Comparison of ENCODE assay signal across 17 cellular contexts in the genomic region with DNA sequence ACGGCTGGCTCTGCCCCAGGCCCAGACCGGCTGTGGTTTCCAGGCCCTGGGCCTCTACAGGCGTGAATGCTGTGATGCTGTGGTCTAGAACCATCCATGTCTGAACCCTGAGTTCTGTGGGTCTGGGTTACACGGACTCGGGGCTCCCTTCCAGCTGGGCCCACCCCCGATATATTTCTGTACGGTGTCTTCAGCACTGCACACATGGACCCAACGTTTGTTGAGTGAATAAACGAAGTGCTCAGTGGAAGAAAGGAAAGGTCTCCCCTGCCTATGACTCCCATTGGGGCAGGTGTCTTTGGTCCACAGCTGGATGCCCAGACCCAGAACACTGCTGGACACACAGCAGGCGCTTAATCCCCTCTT. TPM values are rescaled to one million over a fixed set of nuclear protein-coding genes. Genes with fewer than 3 reads are reported as not detected.
A peak's percentile ranks its signal among the peaks of the same experiment; 100 is the strongest.
DNase-seq lines count a peak whose midpoint lies in the region; ATAC-seq, FAIRE-seq and TF ChIP-seq lines count a peak whose summit lies in the region.
"Had no signal": no experiment of that assay in that cellular context is flagged by ENCODE, and none has a peak within 500 bp of the region (broad histone marks: within the 10 kb centered on the region; RNA-seq: fewer than 3 reads in every experiment).

No MANE protein-coding gene starts in this region.

- no TSS peak for BruUV-seq in HCT116 (replicated peaks; lab: Mats Ljungman, UMichigan)

- H3K9me3 ChIP-seq in A549 (no peaks in the 10 kb centered on the region), HCT116 (ENCODE audit: control insufficient read depth in 1 of 2, insufficient read depth in 1 of 2, low read depth in 1 of 2, low read length in 2 of 2) (no peaks in the 10 kb centered on the region), neural progenitor cell (ENCODE audit: low read depth) (no peaks in the 10 kb centered on the region)
- H3K9me3 ChIP-seq: ascending aorta, stomach had no signal

- no peaks in the 10 kb centered on the region for H3K4me1 Mint-ChIP-seq in neural progenitor cell
- H3K4me1 Mint-ChIP-seq in activated T-helper 2 cell treated with anti-CD3 and anti-CD28 coated beads, Interferon-gamma antibody, Interleukin-2, Interleukin-4, amounts not matched to agents 10 μg/mL and 5 μg/mL and 100 μg/mL, durations not matched to agents 14 hours and 24 hours and 36 hours (ENCODE audit: low read depth), result peaks cover 2% of the 10 kb centered on the region
- peaks cover 7 to 21% (median 15%) of the 10 kb centered on the region in 4 donors for H3K4me1 Mint-ChIP-seq in naive thymus-derived CD8-positive, alpha-beta T cell

- peak overlapping the region; percentile 63 for H3K27ac Mint-ChIP-seq in neural progenitor cell
- H3K27ac Mint-ChIP-seq in activated T-helper 2 cell treated with anti-CD3 and anti-CD28 coated beads, Interferon-gamma antibody, Interleukin-2, Interleukin-4, amounts not matched to agents 10 μg/mL and 5 μg/mL and 100 μg/mL, durations not matched to agents 14 hours and 24 hours and 36 hours, result no peak overlapping the region
- H3K27ac Mint-ChIP-seq in naive thymus-derived CD8-positive, alpha-beta T cell, result peak overlapping the region in 5 of 10 donors; percentile 25 to 83 (median 76)

- no peaks in the 10 kb centered on the region for H3K9me3 Mint-ChIP-seq in neural progenitor cell
- no peaks in the 10 kb centered on the region for H3K9me3 Mint-ChIP-seq in activated T-helper 2 cell treated with anti-CD3 and anti-CD28 coated beads, Interferon-gamma antibody, Interleukin-2, Interleukin-4, amounts not matched to agents 10 μg/mL and 5 μg/mL and 100 μg/mL, durations not matched to agents 14 hours and 24 hours and 36 hours
- H3K9me3 Mint-ChIP-seq in naive thymus-derived CD8-positive, alpha-beta T cell, result no peaks in the 10 kb centered on the region
- H3K9me3 Mint-ChIP-seq: IgD-negative memory B cell had no signal

- RAD21 ChIA-PET in HCT116 (lab: Charles Lee; ENCODE audit: low non-redundant PET in 1 of 2, low total read pairs in 2 of 2, uncharacterized antibody in 2 of 2, unreplicated experiment in 2 of 2), result interaction anchor here in 1 of 2 experiments (1.0 kb wide), 1 partner anchor 28 kb away, joined by 5 read pairs; no protein-coding TSS in a partner anchor

- H3K4me3 Mint-ChIP-seq in neural progenitor cell, result peak overlapping the region; percentile 50
- no peak overlapping the region for H3K4me3 Mint-ChIP-seq in activated T-helper 2 cell treated with anti-CD3 and anti-CD28 coated beads, Interferon-gamma antibody, Interleukin-2, Interleukin-4, amounts not matched to agents 10 μg/mL and 5 μg/mL and 100 μg/mL, durations not matched to agents 14 hours and 24 hours and 36 hours (ENCODE audit: low read depth)
- H3K4me3 Mint-ChIP-seq in naive thymus-derived CD8-positive, alpha-beta T cell, result no peak overlapping the region
- H3K4me3 Mint-ChIP-seq: IgD-negative memory B cell had no signal

- H3K27me3 Mint-ChIP-seq in neural progenitor cell (ENCODE audit: insufficient read depth, low read depth), result peaks cover 12% of the 10 kb centered on the region
- no peaks in the 10 kb centered on the region for H3K27me3 Mint-ChIP-seq in activated T-helper 2 cell treated with anti-CD3 and anti-CD28 coated beads, Interferon-gamma antibody, Interleukin-2, Interleukin-4, amounts not matched to agents 10 μg/mL and 5 μg/mL and 100 μg/mL, durations not matched to agents 14 hours and 24 hours and 36 hours (ENCODE audit: low read depth)
- H3K27me3 Mint-ChIP-seq in naive thymus-derived CD8-positive, alpha-beta T cell, result no peaks in the 10 kb centered on the region
- H3K27me3 Mint-ChIP-seq: IgD-negative memory B cell had no signal

- ATAC-seq in A549, result peak; percentile 2 to 14; a peak in 2 of 6 replicates
- no peak for ATAC-seq in HCT116
- no peak for ATAC-seq in HG02840 (IDR thresholded peaks at IDR 0.05; ENCODE audit: low FRiP score, unreplicated experiment)
- no peak for ATAC-seq in naive thymus-derived CD8-positive, alpha-beta T cell

- CTCF ChIA-PET in A549 (lab: Yijun Ruan, JAX) (interaction anchor here (1.0 to 6.6 kb wide), 27 partner anchors 11 to 228 kb away, joined by 3 to 100 read pairs (median 6); a partner anchor contains a TSS), HCT116 (lab: Charles Lee) (interaction anchor here (1.0 to 2.0 kb wide), 5 partner anchors 12 to 61 kb away, joined by 3 to 11 read pairs (median 5); a partner anchor contains a TSS)

- TF ChIP-seq CTCF in A549 (IDR thresholded peaks at IDR 0.05), result no peak
- TF ChIP-seq CTCF in HCT116 (IDR thresholded peaks at IDR 0.05 in 2 of 3, conservative IDR thresholded peaks at IDR 0.05 in 1 of 3; ENCODE audit: borderline replicate concordance in 1 of 3, insufficient read depth in 1 of 3, low read depth in 2 of 3, low read length in 2 of 3), result no peak
- no peak for TF ChIP-seq CTCF in neural progenitor cell (IDR thresholded peaks at IDR 0.05)

- H2AFZ ChIP-seq in HCT116 (ENCODE audit: low read depth, low read length, poor library complexity, severe bottlenecking) (no peak overlapping the region), neural progenitor cell (replicated peaks) (no peak overlapping the region)
- H2AFZ ChIP-seq: hepatocyte had no signal

- no peak for FAIRE-seq in A549 (lab: Jason Lieb, UNC)
- FAIRE-seq: endometrium, H54 had no signal

- TF ChIP-seq RAD21 in A549 (conservative IDR thresholded peaks at IDR 0.05 in 1 of 2, IDR thresholded peaks at IDR 0.05 in 1 of 2), result no peak
- TF ChIP-seq RAD21 in HCT116 (IDR thresholded peaks at IDR 0.05; ENCODE audit: low read depth), result no peak

- H3K79me2 ChIP-seq in HCT116 (ENCODE audit: insufficient read depth, low read length) (peaks cover 22% of the 10 kb centered on the region; the same call in 1 of the 2 replicates), neural progenitor cell (ENCODE audit: low read depth) (no peaks in the 10 kb centered on the region)
- H3K79me2 ChIP-seq: hepatocyte had no signal

- POLR2A ChIA-PET in A549 (lab: Yijun Ruan, JAX), result interaction anchor here (0.9 to 1.2 kb wide), 2 partner anchors 12 to 28 kb away, joined by 3 to 4 read pairs; no protein-coding TSS in a partner anchor
- POLR2A ChIA-PET in HCT116 (lab: Charles Lee), result no interaction called here
- POLR2A ChIA-PET in naive thymus-derived CD8-positive, alpha-beta T cell (lab: Charles Lee), result interaction anchor here (0.5 to 2.9 kb wide), 7 partner anchors 10 to 242 kb away, joined by 3 to 30 read pairs (median 5); a partner anchor contains a TSS

- H3F3A ChIP-seq in neural progenitor cell (ENCODE audit: low read depth), result peaks cover 5% of the 10 kb centered on the region

- H3K36me3 Mint-ChIP-seq in neural progenitor cell, result no peaks in the 10 kb centered on the region
- peaks cover 16% of the 10 kb centered on the region for H3K36me3 Mint-ChIP-seq in activated T-helper 2 cell treated with anti-CD3 and anti-CD28 coated beads, Interferon-gamma antibody, Interleukin-2, Interleukin-4, amounts not matched to agents 10 μg/mL and 5 μg/mL and 100 μg/mL, durations not matched to agents 14 hours and 24 hours and 36 hours (ENCODE audit: low read depth)
- H3K36me3 Mint-ChIP-seq in naive thymus-derived CD8-positive, alpha-beta T cell, result peaks cover 0 to 21% (median 0%) of the 10 kb centered on the region in 3 donors
- H3K36me3 Mint-ChIP-seq: IgD-negative memory B cell had no signal

- H3K4me2 ChIP-seq in A549, result no peak overlapping the region
- 0 out of 2 replicates have a peak overlapping the region, but pooled peaks have one; percentile 1 for H3K4me2 ChIP-seq in HCT116 (ENCODE audit: low read length)
- H3K4me2 ChIP-seq in neural progenitor cell, result no peak overlapping the region
- H3K4me2 ChIP-seq: hepatocyte had no signal

- H3K36me3 ChIP-seq in HCT116 (ENCODE audit: control insufficient read depth in 1 of 2, insufficient read depth in 2 of 2, low read length in 2 of 2), result peaks cover 11 to 17% of the 10 kb centered on the region in 2 experiments
- H3K36me3 ChIP-seq in neural progenitor cell, result no peaks in the 10 kb centered on the region

- 87% methylated on average over 10 of the region's 10 CpGs for WGBS in A549 (ENCODE audit: missing lambda C conversion rate)

- H3K27me3 ChIP-seq in HCT116 (ENCODE audit: insufficient read depth, low read length) (no peaks in the 10 kb centered on the region), neural progenitor cell (no peaks in the 10 kb centered on the region)
- H3K27me3 ChIP-seq: ascending aorta, hepatocyte, stomach had no signal

- DNase-seq in A549 (ENCODE audit: low read depth in 1 of 2, low spot score in 1 of 2) (no peak), HCT116 (ENCODE audit: low read depth, low spot score) (no peak), neural progenitor cell (ENCODE audit: low spot score) (no peak)
- no peak for DNase-seq in activated T-helper 2 cell treated with anti-CD3 and anti-CD28 coated beads, Interferon-gamma antibody, Interleukin-2, Interleukin-4, amounts not matched to agents 10 μg/mL and 5 μg/mL and 100 μg/mL, durations not matched to agents 14 hours and 24 hours and 36 hours (ENCODE audit: low spot score)
- DNase-seq in naive thymus-derived CD8-positive, alpha-beta T cell, result no peak
- DNase-seq: NCI-H187 treated with DMSO at 0.1 percent for 48 hours had no signal

- H3K9ac ChIP-seq in HCT116 (ENCODE audit: low read length) (0 out of 2 replicates have a peak overlapping the region, but pooled peaks have one; percentile 8), neural progenitor cell (no peak overlapping the region)

- H3K27ac ChIP-seq in A549, result no peak overlapping the region; a peak in 1 of 6 replicates
- H3K27ac ChIP-seq in HCT116 (ENCODE audit: low read depth, low read length), result peak overlapping the region; percentile 24; the same call in 1 of the 2 replicates
- H3K27ac ChIP-seq in angular gyrus (ENCODE audit: low read depth, low read length), result peak overlapping the region; percentile 97
- H3K27ac ChIP-seq in neural progenitor cell, result no peak overlapping the region
- H3K27ac ChIP-seq: ascending aorta, hepatocyte, stomach, VCaP had no signal

- TF ChIP-seq EP300 in A549 (IDR thresholded peaks at IDR 0.05), result no peak

- intact Hi-C loops in HCT116 (cut with micrococcal nuclease), result loop anchor here (1.0 to 5.0 kb wide), 2 partner anchors 30 to 82 kb away; a partner anchor contains a TSS
- intact Hi-C loops in activated T-helper 2 cell treated with anti-CD3 and anti-CD28 coated beads, Interferon-gamma antibody, Interleukin-2, Interleukin-4, amounts not matched to agents 10 μg/mL and 5 μg/mL and 100 μg/mL, durations not matched to agents 14 hours and 24 hours and 36 hours (cut with micrococcal nuclease), result loop anchor here (2.0 kb wide), 2 partner anchors 73 to 161 kb away; no protein-coding TSS in a partner anchor

- H3K4me1 ChIP-seq in A549 (no peaks in the 10 kb centered on the region), HCT116 (ENCODE audit: control insufficient read depth in 1 of 2, insufficient read depth in 2 of 2, low read length in 2 of 2) (peaks cover 0 to 11% of the 10 kb centered on the region in 2 experiments; a peak in 2 of 4 replicates), neural progenitor cell (no peaks in the 10 kb centered on the region)

- H3K4me3 ChIP-seq in A549 (no peak overlapping the region), HCT116 (replicated peaks in 1 of 2; ENCODE audit: low read depth in 1 of 2, low read length in 2 of 2) (no peak overlapping the region), neural progenitor cell (no peak overlapping the region)
- H3K4me3 ChIP-seq: ascending aorta, hepatocyte, stomach had no signal

- no peaks in the 10 kb centered on the region for H3K9me2 ChIP-seq in HCT116 (ENCODE audit: insufficient read depth)

- peaks cover 5% of the 10 kb centered on the region; the same call in 1 of the 2 replicates for H4K20me1 ChIP-seq in HCT116 (ENCODE audit: insufficient read depth)
- H4K20me1 ChIP-seq in neural progenitor cell (ENCODE audit: low read depth), result peaks cover 32% of the 10 kb centered on the region

- TF ChIP-seq POLR2A in A549 (IDR thresholded peaks at IDR 0.05; ENCODE audit: low read length) (no peak), HCT116 (IDR thresholded peaks at IDR 0.05; ENCODE audit: borderline replicate concordance, extremely low read depth, insufficient read depth, insufficient read length) (no peak)

RNA-seq across cellular contexts. Expression of a gene that starts 6.7 kb away (rescaled TPM):
- polyA plus RNA-seq in A549 (2011; rRNA removed) (not detected in 2 replicates), A549 (2017; fragmentation: RNase III; extraction: RNeasy Plus Mini Kit Qiagen cat#74134 plus additional on column Dnase treatment) (not detected in 3 replicates)
- polyA plus RNA-seq in A549 (2012; cell fraction: cytosol; rRNA removed), result not detected in 2 replicates
- polyA plus RNA-seq in A549 (2012; cell fraction: nucleus; rRNA removed), result 0.17 and 0.24 TPM in 2 replicates
- polyA minus RNA-seq in A549 (2011; rRNA and poly(A)+ RNA removed), result not detected in 2 replicates
- total RNA-seq in HCT116 (2021; ENCODE audit: unreplicated experiment) (1.2 TPM), neural progenitor cell (ENCODE audit: low replicate concordance) (not detected in 2 replicates)
- 1.1 and 1.9 TPM in 2 replicates for polyA plus RNA-seq in HCT116 (2012)
- 2.0 and 2.5 TPM in 2 replicates for total RNA-seq in activated T-helper 2 cell treated with anti-CD3 and anti-CD28 coated beads, Interferon-gamma antibody, Interleukin-2, Interleukin-4, amounts not matched to agents 10 μg/mL and 5 μg/mL and 100 μg/mL, durations not matched to agents 14 hours and 24 hours and 36 hours
- 10 to 100 TPM in 1 of 2 experiments, 1 to 10 TPM in 1; 8.8 to 12.5 TPM for total RNA-seq in naive thymus-derived CD8-positive, alpha-beta T cell
- under 1 TPM in 1 of 3 donors, not detected in 2; 0.45 TPM for polyA plus RNA-seq in naive thymus-derived CD8-positive, alpha-beta T cell
- total RNA-seq: ascending aorta, fibroblast of villous mesenchyme, hepatocyte, stomach, urinary bladder had no signal
- polyA plus RNA-seq: IgD-negative memory B cell had no signal

RNA-seq across cellular contexts. Expression of a gene that starts 11.7 kb away (rescaled TPM):
- 52.5 and 54.9 TPM in 2 replicates for polyA plus RNA-seq in A549 (2011; rRNA removed)
- 123 and 172 TPM in 2 replicates for polyA plus RNA-seq in A549 (2012; cell fraction: cytosol; rRNA removed)
- 386 and 515 TPM in 2 replicates for polyA plus RNA-seq in A549 (2012; cell fraction: nucleus; rRNA removed)
- polyA plus RNA-seq in A549 (2017; fragmentation: RNase III; extraction: RNeasy Plus Mini Kit Qiagen cat#74134 plus additional on column Dnase treatment), result 101 to 115 TPM (median 109 TPM) in 3 replicates
- polyA minus RNA-seq in A549 (2011; rRNA and poly(A)+ RNA removed), result 45.4 and 59.7 TPM in 2 replicates
- total RNA-seq in HCT116 (2021; ENCODE audit: unreplicated experiment), result 131 TPM
- polyA plus RNA-seq in HCT116 (2012), result 125 and 134 TPM in 2 replicates
- 34.1 and 47.6 TPM in 2 replicates for total RNA-seq in neural progenitor cell (ENCODE audit: low replicate concordance)
- total RNA-seq in activated T-helper 2 cell treated with anti-CD3 and anti-CD28 coated beads, Interferon-gamma antibody, Interleukin-2, Interleukin-4, amounts not matched to agents 10 μg/mL and 5 μg/mL and 100 μg/mL, durations not matched to agents 14 hours and 24 hours and 36 hours, result 93.7 and 94.1 TPM in 2 replicates
- total RNA-seq in naive thymus-derived CD8-positive, alpha-beta T cell, result 100 to 1,000 TPM; 134 to 146 TPM
- 10 to 100 TPM; 33.1 to 59.6 (median 42.5) TPM for polyA plus RNA-seq in naive thymus-derived CD8-positive, alpha-beta T cell

RNA-seq across cellular contexts. Expression of a gene that starts 27.1 kb away (rescaled TPM):
- polyA plus RNA-seq in A549 (2011; rRNA removed) (19.6 and 24.2 TPM in 2 replicates), A549 (2017; fragmentation: RNase III; extraction: RNeasy Plus Mini Kit Qiagen cat#74134 plus additional on column Dnase treatment) (40.0 to 47.1 TPM (median 46.6 TPM) in 3 replicates)
- 46.4 and 58.3 TPM in 2 replicates for polyA plus RNA-seq in A549 (2012; cell fraction: cytosol; rRNA removed)
- polyA plus RNA-seq in A549 (2012; cell fraction: nucleus; rRNA removed), result 120 and 131 TPM in 2 replicates
- 6.6 and 8.4 TPM in 2 replicates for polyA minus RNA-seq in A549 (2011; rRNA and poly(A)+ RNA removed)
- total RNA-seq in HCT116 (2021; ENCODE audit: unreplicated experiment) (186 TPM), neural progenitor cell (ENCODE audit: low replicate concordance) (51.4 and 135 TPM in 2 replicates)
- polyA plus RNA-seq in HCT116 (2012), result 158 and 174 TPM in 2 replicates
- total RNA-seq in activated T-helper 2 cell treated with anti-CD3 and anti-CD28 coated beads, Interferon-gamma antibody, Interleukin-2, Interleukin-4, amounts not matched to agents 10 μg/mL and 5 μg/mL and 100 μg/mL, durations not matched to agents 14 hours and 24 hours and 36 hours, result 55.3 and 66.3 TPM in 2 replicates
- total RNA-seq in naive thymus-derived CD8-positive, alpha-beta T cell, result 10 to 100 TPM; 50.7 to 59.7 TPM
- 10 to 100 TPM; 45.8 to 55.9 (median 53.9) TPM for polyA plus RNA-seq in naive thymus-derived CD8-positive, alpha-beta T cell

RNA-seq across cellular contexts. Expression of a gene that starts 39.5 kb away (rescaled TPM):
- polyA plus RNA-seq in A549 (2011; rRNA removed) (13.9 and 14.4 TPM in 2 replicates), A549 (2017; fragmentation: RNase III; extraction: RNeasy Plus Mini Kit Qiagen cat#74134 plus additional on column Dnase treatment) (15.5 to 19.1 TPM (median 18.1 TPM) in 3 replicates)
- 30.1 and 34.7 TPM in 2 replicates for polyA plus RNA-seq in A549 (2012; cell fraction: cytosol; rRNA removed)
- polyA plus RNA-seq in A549 (2012; cell fraction: nucleus; rRNA removed), result 67.4 and 92.3 TPM in 2 replicates
- polyA minus RNA-seq in A549 (2011; rRNA and poly(A)+ RNA removed), result 13.8 and 22.6 TPM in 2 replicates
- total RNA-seq in HCT116 (2021; ENCODE audit: unreplicated experiment) (60.3 TPM), neural progenitor cell (ENCODE audit: low replicate concordance) (16.4 and 56.1 TPM in 2 replicates)
- polyA plus RNA-seq in HCT116 (2012), result 64.5 and 76.2 TPM in 2 replicates
- total RNA-seq in activated T-helper 2 cell treated with anti-CD3 and anti-CD28 coated beads, Interferon-gamma antibody, Interleukin-2, Interleukin-4, amounts not matched to agents 10 μg/mL and 5 μg/mL and 100 μg/mL, durations not matched to agents 14 hours and 24 hours and 36 hours, result 44.3 and 49.2 TPM in 2 replicates
- total RNA-seq in naive thymus-derived CD8-positive, alpha-beta T cell, result 10 to 100 TPM; 61.2 to 65.1 TPM
- polyA plus RNA-seq in naive thymus-derived CD8-positive, alpha-beta T cell, result 10 to 100 TPM in 1 of 3 donors, 1 to 10 TPM in 2; 8.1 to 11.8 (median 9.5) TPM

RNA-seq across cellular contexts. Expression of a gene that starts 39.6 kb away (rescaled TPM):
- 0.05 and 0.20 TPM in 2 replicates for polyA plus RNA-seq in A549 (2011; rRNA removed)
- polyA plus RNA-seq in A549 (2012; cell fraction: cytosol; rRNA removed), result 0.08 and 0.14 TPM in 2 replicates
- 0.15 and 0.16 TPM in 2 replicates for polyA plus RNA-seq in A549 (2012; cell fraction: nucleus; rRNA removed)
- 0.07 to 0.15 TPM (median 0.12 TPM) in 3 replicates for polyA plus RNA-seq in A549 (2017; fragmentation: RNase III; extraction: RNeasy Plus Mini Kit Qiagen cat#74134 plus additional on column Dnase treatment)
- polyA minus RNA-seq in A549 (2011; rRNA and poly(A)+ RNA removed), result 0.15 and 0.41 TPM in 2 replicates
- total RNA-seq in HCT116 (2021; ENCODE audit: unreplicated experiment), result not detected
- not detected in 2 replicates for polyA plus RNA-seq in HCT116 (2012)
- 0.09 TPM in 1 of 2 replicates, not detected in the other for total RNA-seq in neural progenitor cell (ENCODE audit: low replicate concordance)
- total RNA-seq in activated T-helper 2 cell treated with anti-CD3 and anti-CD28 coated beads, Interferon-gamma antibody, Interleukin-2, Interleukin-4, amounts not matched to agents 10 μg/mL and 5 μg/mL and 100 μg/mL, durations not matched to agents 14 hours and 24 hours and 36 hours, result 0.16 and 0.32 TPM in 2 replicates
- total RNA-seq in naive thymus-derived CD8-positive, alpha-beta T cell, result 1 to 10 TPM; 3.5 to 3.7 TPM
- 1 to 10 TPM in 2 of 3 donors, under 1 TPM in 1; 0.76 to 3.0 (median 1.1) TPM for polyA plus RNA-seq in naive thymus-derived CD8-positive, alpha-beta T cell
- total RNA-seq: hepatocyte had no signal
- polyA plus RNA-seq: IgD-negative memory B cell had no signal

Comparison
In these comparisons a context has a peak if more than half of its experiments do, and no peak if none do; other contexts are left out.
1. ATAC-seq: peak in A549 (2 of 2); none in HCT116 (single experiment), HG02840 (single experiment) and naive thymus-derived CD8-positive, alpha-beta T cell (0 of 2).
2. H3K27ac ChIP-seq: peak in HCT116 (single experiment) and angular gyrus (single experiment); none in A549 (0 of 2) and neural progenitor cell (single experiment).